10 cellular contexts compared by ENCODE assay signal in the genomic region with DNA sequence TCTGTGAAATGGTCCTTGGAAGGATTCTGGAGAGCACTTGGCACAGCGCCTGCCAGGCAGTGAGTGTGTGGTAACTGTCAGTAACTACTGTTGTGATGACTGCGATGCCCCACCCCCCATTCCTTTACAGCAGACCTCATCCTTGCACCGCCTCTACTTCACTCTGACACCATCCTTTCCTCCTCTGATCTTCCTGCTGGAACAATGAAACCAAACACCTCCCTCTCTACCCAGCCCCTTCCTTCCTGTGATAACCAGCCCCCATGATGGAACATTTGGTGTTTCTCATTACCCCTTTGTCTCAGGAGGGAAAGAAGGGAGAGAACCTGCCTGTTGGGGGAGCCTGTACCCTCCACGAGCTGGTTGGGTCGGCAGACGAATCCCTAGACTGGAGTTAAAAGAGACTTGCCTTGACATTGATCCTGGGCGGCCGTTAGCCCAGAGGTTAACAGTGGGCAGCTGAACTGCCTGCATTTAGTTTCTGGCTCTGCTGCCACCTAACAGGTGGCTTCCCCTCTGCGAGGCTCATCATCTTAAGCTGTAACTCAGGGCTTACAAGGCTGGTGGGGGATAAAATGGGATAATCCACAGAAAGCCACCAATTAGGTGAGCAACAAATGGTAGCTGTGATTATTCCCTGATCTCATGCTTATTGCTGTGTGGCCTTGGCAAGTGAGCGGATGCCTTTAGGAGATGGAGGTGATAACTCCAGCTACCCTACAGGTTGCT. TPM values are rescaled to one million over a fixed set of nuclear protein-coding genes. Genes with fewer than 3 reads are reported as not detected.
DNase-seq lines count a peak whose midpoint lies in the region; ATAC-seq and TF ChIP-seq lines count a peak whose summit lies in the region.
"Had no signal": no experiment of that assay in that cellular context is flagged by ENCODE, and none has a peak within 500 bp of the region (broad histone marks: within the 10 kb centered on the region; RNA-seq: fewer than 3 reads in every experiment).

No MANE protein-coding gene starts in this region.

- H3K4me3 ChIP-seq in OCI-LY7 (ENCODE audit: low read depth, low read length, poor library complexity, severe bottlenecking) = no peak overlapping the region
- H3K4me3 ChIP-seq: Peyer's patch had no signal

- H3K4me1 ChIP-seq in OCI-LY7 (ENCODE audit: insufficient read depth, low read length, poor library complexity, severe bottlenecking) = no peaks in the 10 kb centered on the region
- H3K4me1 ChIP-seq: Peyer's patch had no signal

- intact Hi-C loops in OCI-LY7 (cut with micrococcal nuclease; ENCODE audit: unreplicated experiment) = no loop called here

- CTCF ChIA-PET in OCI-LY7 (lab: Charles Lee; ENCODE audit: unreplicated experiment) = no interaction called here

- H3K9me2 ChIP-seq in OCI-LY7 (ENCODE audit: insufficient read depth, low read length) = no peaks in the 10 kb centered on the region

- no peaks in the 10 kb centered on the region for H3K79me2 ChIP-seq in OCI-LY7 (ENCODE audit: insufficient read depth, low read depth, low read length)

- H3K4me2 ChIP-seq in OCI-LY7 (ENCODE audit: low read length) = no peak overlapping the region

- no TSS peak for BruUV-seq in OCI-LY7 (replicated peaks; lab: Mats Ljungman, UMichigan)

- POLR2A ChIA-PET in OCI-LY7 (lab: Charles Lee) = interaction anchor here (1.3 kb wide), 1 partner anchor 9 kb away, joined by 4 read pairs; no protein-coding TSS in a partner anchor

- H2AFZ ChIP-seq in OCI-LY7 (ENCODE audit: low read length) = no peak overlapping the region

- H3K27ac ChIP-seq in OCI-LY7 (ENCODE audit: low read depth, low read length, poor library complexity, severe bottlenecking) = no peak overlapping the region
- H3K27ac ChIP-seq: Peyer's patch had no signal

- no peaks in the 10 kb centered on the region for H3K36me3 ChIP-seq in OCI-LY7 (ENCODE audit: insufficient read depth, low read length)
- H3K36me3 ChIP-seq: Peyer's patch had no signal

- no peak for ATAC-seq in HG03520 (IDR thresholded peaks at IDR 0.05; ENCODE audit: unreplicated experiment)
- no peak for ATAC-seq in HG03175 (IDR thresholded peaks at IDR 0.05; ENCODE audit: unreplicated experiment)

- no peaks in the 10 kb centered on the region for H4K20me1 ChIP-seq in OCI-LY7 (ENCODE audit: insufficient read depth, low read length)

- DNase-seq in Caki2 (ENCODE audit: low read depth) = peak; percentile 30
- peak; percentile 9 for DNase-seq in NCI-H2029 (lab: John Stamatoyannopoulos, UW)
- peak; percentile 17 for DNase-seq in dedifferentiated amniotic fluid mesenchymal stem cell (ENCODE audit: extremely low spot score)
- DNase-seq in left kidney (ENCODE audit: low read depth, low spot score) = peak; percentile 93
- no peak for DNase-seq in OCI-LY7 (ENCODE audit: low spot score)
- DNase-seq in activated effector memory CD4-positive, alpha-beta T cell treated with Interleukin-2 at 50 U/mL for 16 hours = no peak
- DNase-seq: stimulated activated CD4-positive, alpha-beta T cell treated with anti-CD3 and anti-CD28 coated beads, Interleukin-4, amount 100 ng/mL, for 24 hours had no signal

- in situ Hi-C loops in Caki2 (cut with HindIII; ENCODE audit: low pct_unique_long_range_greater_than_20kb, low sequenced_read_pairs) = no loop called here

- no peaks in the 10 kb centered on the region for H3K9me3 ChIP-seq in OCI-LY7 (ENCODE audit: low read length)
- H3K9me3 ChIP-seq: Peyer's patch had no signal

- no peak for TF ChIP-seq CTCF in OCI-LY7 (conservative IDR thresholded peaks at IDR 0.05; ENCODE audit: low read length)

RNA-seq across cellular contexts. Expression of a gene that starts 34.2 kb away (rescaled TPM):
- 5.5 and 6.1 TPM in 2 replicates for total RNA-seq in Caki2 (2014; rRNA removed; shearing (Covaris generic); ENCODE audit: low replicate concordance)
- total RNA-seq in OCI-LY7 (2014; rRNA removed; shearing (Covaris generic)) = 17.4 and 28.3 TPM in 2 replicates
- 37.3 and 41.5 TPM in 2 replicates for total RNA-seq in OCI-LY7 (2022)

RNA-seq across cellular contexts. Expression of a gene that starts 39.5 kb away (rescaled TPM):
- total RNA-seq in Caki2 (2014; rRNA removed; shearing (Covaris generic); ENCODE audit: low replicate concordance) = 1.3 and 3.6 TPM in 2 replicates
- not detected in 2 replicates for total RNA-seq in OCI-LY7 (2014; rRNA removed; shearing (Covaris generic))
- total RNA-seq in OCI-LY7 (2022) = not detected in 2 replicates

RNA-seq across cellular contexts. Expression of a gene that starts 46.7 kb away (rescaled TPM):
- total RNA-seq in Caki2 (2014; rRNA removed; shearing (Covaris generic); ENCODE audit: low replicate concordance) = 6.1 and 7.3 TPM in 2 replicates
- 18.5 and 22.5 TPM in 2 replicates for total RNA-seq in OCI-LY7 (2014; rRNA removed; shearing (Covaris generic))
- total RNA-seq in OCI-LY7 (2022) = 32.3 and 33.3 TPM in 2 replicates

Comparison
In these comparisons a context has a peak if more than half of its experiments do, and no peak if none do; other contexts are left out.
1. DNase-seq: peak in Caki2 (single experiment), NCI-H2029 (single experiment), dedifferentiated amniotic fluid mesenchymal stem cell (single experiment) and left kidney (single experiment); none in OCI-LY7 (single experiment) and activated effector memory CD4-positive, alpha-beta T cell treated with Interleukin-2 at 50 U/mL for 16 hours (single experiment).